17 cellular contexts compared by ENCODE assay signal in genomic region chr3:140717915-140718314, GRCh38. TPM values are rescaled to one million over a fixed set of nuclear protein-coding genes. Genes with fewer than 3 reads are reported as not detected.
DNase-seq lines count a peak whose midpoint lies in the region; ATAC-seq and TF ChIP-seq lines count a peak whose summit lies in the region.
"Had no signal": no experiment of that assay in that cellular context is flagged by ENCODE, and none has a peak within 500 bp of the region (broad histone marks: within the 10 kb centered on the region; RNA-seq: fewer than 3 reads in every experiment).

No MANE protein-coding gene starts in this region.

- H3K9me3 Mint-ChIP-seq in immature natural killer cell, result peaks cover 0 to 6% (median 0%) of the 10 kb centered on the region in 6 donors
- H3K9me3 Mint-ChIP-seq: H9 had no signal

- peak; percentile 73 to 84 for TF ChIP-seq EP300 in tibial nerve (IDR thresholded peaks at IDR 0.05)

- H3K27me3 Mint-ChIP-seq in immature natural killer cell (ENCODE audit: low read depth in 3 of 3), result peaks cover 0 to 3% (median 3%) of the 10 kb centered on the region in 3 donors

- DNase-seq in SKM-1 treated with dmso at 0.1 percent for 144 hours (lab: John Stamatoyannopoulos, UW; ENCODE audit: unreplicated experiment) (peak; percentile 7), SKM-1 (lab: John Stamatoyannopoulos, UW; ENCODE audit: unreplicated experiment) (no peak), body of pancreas (no peak), right cardiac atrium (no peak), tibial nerve (ENCODE audit: low spot score in 2 of 2) (peak in 1 of 2 donors; percentile 46), iPS-NIHi11 (ENCODE audit: low spot score) (no peak), immature natural killer cell (no peak), NCI-H2029 (lab: John Stamatoyannopoulos, UW) (no peak)
- DNase-seq: C1 segment of cervical spinal cord, DMS79 treated with DMSO at 0.1 percent for 48 hours, H9, KBM-7, NCI-H1092 treated with DMSO at 0.1 percent for 48 hours, NCI-H1694 treated with DMSO at 0.1 percent for 48 hours, NCI-H526 treated with DMSO at 0.1 percent for 48 hours had no signal

- TF ChIP-seq POLR2A in body of pancreas (IDR thresholded peaks at IDR 0.05) (no peak), tibial nerve (IDR thresholded peaks at IDR 0.05) (no peak)

- 79 to 87% methylated on average over 3 of the region's 3 CpGs for WGBS in body of pancreas, 2 donors
- WGBS in right cardiac atrium, result 61% methylated on average over 3 of the region's 3 CpGs
- WGBS in tibial nerve, 2 donors, result 45 to 51% methylated on average over 3 of the region's 3 CpGs

- ATAC-seq in body of pancreas, result peak; percentile 64
- ATAC-seq in right cardiac atrium, result peak; percentile 42 to 76

- TF ChIP-seq CTCF in body of pancreas (IDR thresholded peaks at IDR 0.05), result no peak
- TF ChIP-seq CTCF in tibial nerve (IDR thresholded peaks at IDR 0.05), result no peak

- peaks cover 0 to 2% of the 10 kb centered on the region in 2 donors for H3K4me1 Mint-ChIP-seq in immature natural killer cell

- H3K27ac ChIP-seq in body of pancreas, result no peak overlapping the region
- no peak overlapping the region for H3K27ac ChIP-seq in right cardiac atrium (ENCODE audit: low read length)
- H3K27ac ChIP-seq in tibial nerve, result peak overlapping the region in 2 of 4 donors; percentile 68 to 74
- H3K27ac ChIP-seq: SK-N-MC had no signal

- H3K4me3 ChIP-seq in body of pancreas (no peak overlapping the region), right cardiac atrium (ENCODE audit: low read length) (no peak overlapping the region), tibial nerve (no peak overlapping the region)
- H3K4me3 ChIP-seq: SK-N-MC had no signal

- H3K4me3 Mint-ChIP-seq in immature natural killer cell, result no peak overlapping the region
- H3K4me3 Mint-ChIP-seq: H9 had no signal

- H3K27ac Mint-ChIP-seq in immature natural killer cell, result no peak overlapping the region
- H3K27ac Mint-ChIP-seq: H9 had no signal

- H3K27me3 ChIP-seq in body of pancreas (no peaks in the 10 kb centered on the region), right cardiac atrium (ENCODE audit: control insufficient read depth, insufficient read depth) (no peaks in the 10 kb centered on the region), tibial nerve (no peaks in the 10 kb centered on the region)

- intact Hi-C loops in body of pancreas (cut with DNase I) (no loop called here), right cardiac atrium (cut with DNase I) (no loop called here)

- H3K4me1 ChIP-seq in body of pancreas, result peaks cover 6% of the 10 kb centered on the region
- peaks cover 3% of the 10 kb centered on the region for H3K4me1 ChIP-seq in right cardiac atrium (ENCODE audit: control insufficient read depth, insufficient read depth, low read length)
- peaks cover 0 to 49% (median 6%) of the 10 kb centered on the region in 4 donors for H3K4me1 ChIP-seq in tibial nerve

- no peaks in the 10 kb centered on the region for H3K36me3 ChIP-seq in body of pancreas (replicated peaks in 1 of 2; ENCODE audit: insufficient read depth in 1 of 2, low read depth in 2 of 2)
- H3K36me3 ChIP-seq in tibial nerve, result no peaks in the 10 kb centered on the region

- no peaks in the 10 kb centered on the region for H3K36me3 Mint-ChIP-seq in immature natural killer cell

- H3K9me3 ChIP-seq in body of pancreas (no peaks in the 10 kb centered on the region), right cardiac atrium (ENCODE audit: control insufficient read depth, low read length) (no peaks in the 10 kb centered on the region), tibial nerve (no peaks in the 10 kb centered on the region)

RNA-seq across cellular contexts. Expression of gene TRIM42, which starts 40.1 kb away (rescaled TPM):
- total RNA-seq in body of pancreas, result not detected
- total RNA-seq in right cardiac atrium, result not detected
- polyA plus RNA-seq in right cardiac atrium, result not detected
- not detected for total RNA-seq in tibial nerve
- polyA plus RNA-seq in immature natural killer cell, result not detected
- total RNA-seq: G401, H9 had no signal
